Comparison of ENCODE assay signal across 8 cellular contexts in the genomic region with DNA sequence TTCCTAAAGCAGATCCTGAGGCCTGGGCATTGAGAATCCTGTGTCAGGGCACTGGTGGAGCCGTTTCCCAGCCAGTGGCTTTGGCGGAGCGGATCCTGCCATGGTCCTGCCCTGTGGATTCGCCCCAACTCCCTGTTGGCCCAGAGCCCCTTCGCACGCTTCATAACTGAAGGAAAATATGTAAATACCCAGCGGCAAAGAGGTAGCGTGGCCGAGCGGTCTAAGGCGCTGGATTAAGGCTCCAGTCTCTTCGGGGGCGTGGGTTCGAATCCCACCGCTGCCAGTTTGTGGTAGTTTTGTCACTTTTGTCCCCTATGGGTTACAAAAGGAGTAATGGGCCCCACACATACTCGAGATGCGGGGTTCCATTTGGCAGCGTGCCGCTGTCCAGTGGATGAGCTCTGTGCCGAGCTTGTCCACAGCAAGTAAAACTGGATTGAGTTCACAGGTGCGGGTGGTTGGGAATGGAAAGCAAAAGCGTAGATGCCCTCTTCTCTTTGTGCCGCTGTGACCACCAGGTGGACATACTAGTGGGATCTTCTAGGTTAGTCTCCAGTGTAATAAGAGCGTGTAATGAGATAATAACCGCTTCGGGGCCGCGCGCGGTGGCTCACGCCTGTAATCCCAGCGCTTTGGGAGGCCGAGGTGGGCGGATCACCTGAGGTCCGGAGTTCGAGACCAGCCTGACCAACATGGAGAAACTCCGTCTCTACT. TPM values are rescaled to one million over a fixed set of nuclear protein-coding genes. Genes with fewer than 3 reads are reported as not detected.
DNase-seq lines count a peak whose midpoint lies in the region; ATAC-seq and TF ChIP-seq lines count a peak whose summit lies in the region.

No MANE protein-coding gene starts in this region.

- no TSS peak for BruUV-seq in A673 (replicated peaks; lab: Mats Ljungman, UMichigan)

- intact Hi-C loops in A673 (cut with micrococcal nuclease; ENCODE audit: unreplicated experiment), result loop anchor here (1.0 kb wide), 1 partner anchor 20 kb away; no protein-coding TSS in a partner anchor

- H3K27ac Mint-ChIP-seq in activated T-cell treated with anti-CD3 and anti-CD28 coated beads, Interleukin-2, amount 50 U/mL, for 24 hours, result peak overlapping the region; percentile 96

- peaks cover 32% of the 10 kb centered on the region for H3K36me3 Mint-ChIP-seq in activated T-cell treated with anti-CD3 and anti-CD28 coated beads, Interleukin-2, amount 50 U/mL, for 24 hours (ENCODE audit: low read depth)

- H3K9me3 ChIP-seq in A673 (ENCODE audit: low read depth, low read length, poor library complexity, severe bottlenecking), result no peaks in the 10 kb centered on the region

- peaks cover 64% of the 10 kb centered on the region for H3K4me1 Mint-ChIP-seq in activated T-cell treated with anti-CD3 and anti-CD28 coated beads, Interleukin-2, amount 50 U/mL, for 24 hours (ENCODE audit: low read depth)

- H3K4me3 ChIP-seq in A673 (ENCODE audit: low read depth, low read length, poor library complexity, severe bottlenecking), result peak overlapping the region; percentile 71

- no peaks in the 10 kb centered on the region for H3K36me3 ChIP-seq in A673 (ENCODE audit: insufficient read depth, low read length, poor library complexity, severe bottlenecking)

- H3K9me3 Mint-ChIP-seq in activated T-cell treated with anti-CD3 and anti-CD28 coated beads, Interleukin-2, amount 50 U/mL, for 24 hours, result no peaks in the 10 kb centered on the region

- POLR2A ChIA-PET in A673 (lab: Charles Lee; ENCODE audit: low non-redundant PET), result no interaction called here

- TF ChIP-seq CTCF in A673 (conservative IDR thresholded peaks at IDR 0.05; ENCODE audit: low read depth, low read length), result peak; percentile 28; the same call in 1 of the 2 replicates

- no peaks in the 10 kb centered on the region for H3K27me3 ChIP-seq in A673 (replicated peaks; ENCODE audit: insufficient read depth, low read depth, low read length, poor library complexity)

- no peaks in the 10 kb centered on the region for H3K27me3 Mint-ChIP-seq in activated T-cell treated with anti-CD3 and anti-CD28 coated beads, Interleukin-2, amount 50 U/mL, for 24 hours

- no peak for ATAC-seq in HG03342 (IDR thresholded peaks at IDR 0.05; ENCODE audit: unreplicated experiment)

- peak overlapping the region; percentile 88 for H3K4me3 Mint-ChIP-seq in activated T-cell treated with anti-CD3 and anti-CD28 coated beads, Interleukin-2, amount 50 U/mL, for 24 hours

- H3K27ac ChIP-seq in A673 (ENCODE audit: low read depth, low read length, poor library complexity, severe bottlenecking), result peak overlapping the region; percentile 62

- DNase-seq in A673 (ENCODE audit: low spot score), result peak; percentile 86
- DNase-seq in HS-27A (ENCODE audit: low read depth), result peak; percentile 48
- peak; percentile 81 for DNase-seq in activated T-cell treated with anti-CD3 and anti-CD28 coated beads, Interleukin-2, amount 50 U/mL, for 24 hours
- peak; percentile 91 for DNase-seq in glomerular visceral epithelial cell (ENCODE audit: extremely low spot score)
- peak; percentile 74 for DNase-seq in pons (ENCODE audit: low spot score)
- DNase-seq in NCI-H146 treated with DMSO at 0.1 percent for 48 hours (lab: John Stamatoyannopoulos, UW; ENCODE audit: unreplicated experiment), result no peak
- no peak for DNase-seq in middle frontal gyrus (ENCODE audit: extremely low spot score, low spot score)

- CTCF ChIA-PET in A673 (lab: Charles Lee), result no interaction called here

- peaks cover 6% of the 10 kb centered on the region for H3K4me1 ChIP-seq in A673 (ENCODE audit: insufficient read depth, low read length, poor library complexity, severe bottlenecking)

RNA-seq across cellular contexts. Expression of gene TRIM7, which starts 17.3 kb away (rescaled TPM):
- total RNA-seq in A673 (2021), result 0.96 TPM in 1 of 2 replicates, not detected in the other

RNA-seq across cellular contexts. Expression of gene TRIM41, which starts 35.4 kb away (rescaled TPM):
- total RNA-seq in A673 (2021), result 24.2 and 24.6 TPM in 2 replicates

RNA-seq across cellular contexts. Expression of gene OR2V2, which starts 40.3 kb away (rescaled TPM):
- total RNA-seq in A673 (2021), result not detected in 2 replicates

RNA-seq across cellular contexts. Expression of gene RACK1, which starts 56.0 kb away (rescaled TPM):
- 1,719 and 1,726 TPM in 2 replicates for total RNA-seq in A673 (2021)

RNA-seq across cellular contexts. Expression of gene OR2V1, which starts 56.7 kb away (rescaled TPM):
- total RNA-seq in A673 (2021), result not detected in 2 replicates

Comparison
In these comparisons a context has a peak if more than half of its experiments do, and no peak if none do; other contexts are left out.
1. DNase-seq: peak in A673 (single experiment), HS-27A (single experiment), activated T-cell treated with anti-CD3 and anti-CD28 coated beads, Interleukin-2, amount 50 U/mL, for 24 hours (single experiment), glomerular visceral epithelial cell (single experiment) and pons (single experiment); none in NCI-H146 treated with DMSO at 0.1 percent for 48 hours (single experiment) and middle frontal gyrus (single experiment).